In the genomic region with DNA sequence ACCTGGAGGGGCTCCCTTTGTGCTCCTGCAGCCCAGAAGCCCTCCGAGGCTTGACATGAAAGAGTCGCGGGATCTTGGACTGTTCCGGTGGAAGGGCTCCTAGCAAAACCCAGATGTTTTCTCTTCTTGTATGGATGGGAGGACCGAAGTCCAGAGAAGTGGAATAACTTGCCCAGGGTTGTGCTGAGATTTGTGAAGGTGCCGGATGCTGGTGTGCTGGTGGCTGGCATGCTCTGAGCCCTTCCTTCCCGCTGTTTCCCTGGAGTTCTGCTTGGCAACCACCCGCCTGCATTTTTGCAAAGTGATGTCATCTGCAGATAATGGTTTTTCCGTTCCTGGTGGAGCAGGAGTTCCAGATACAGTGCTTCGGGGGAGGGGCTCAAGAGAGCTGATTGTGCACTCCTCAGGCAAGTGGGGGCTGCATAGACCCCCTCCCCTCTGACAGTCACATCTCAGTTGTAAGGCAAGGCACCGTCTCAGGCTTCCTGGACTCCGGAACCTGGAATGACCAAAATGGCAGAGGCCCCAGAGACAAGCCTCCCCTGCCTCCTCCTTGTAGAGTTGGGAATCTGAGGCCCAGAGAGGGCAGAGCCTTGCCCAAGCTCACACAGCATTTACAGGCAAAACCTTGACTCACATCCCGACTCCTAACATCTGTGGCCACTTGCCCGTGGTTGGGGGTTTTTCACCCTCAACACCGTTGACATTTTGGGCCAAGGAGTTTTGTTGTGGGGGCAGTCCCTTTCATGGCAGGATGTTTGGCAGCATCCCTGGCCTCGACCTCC, we compare ENCODE assay signal across 8 cellular contexts.
DNase-seq lines count a peak whose midpoint lies in the region; ATAC-seq and TF ChIP-seq lines count a peak whose summit lies in the region.

No MANE protein-coding gene starts in this region.

- H3K27me3 ChIP-seq in psoas muscle (ENCODE audit: insufficient read depth in 3 of 3, low read length in 2 of 3) = no peaks in the 10 kb centered on the region

- peaks cover 28% of the 10 kb centered on the region for H3K4me1 Mint-ChIP-seq in glutamatergic neuron (ENCODE audit: low read depth, unreplicated experiment)

- H3K27me3 Mint-ChIP-seq in glutamatergic neuron (ENCODE audit: unreplicated experiment) = peaks cover 4% of the 10 kb centered on the region

- no peaks in the 10 kb centered on the region for H3K36me3 ChIP-seq in psoas muscle (ENCODE audit: insufficient read depth in 1 of 2, low read depth in 1 of 2)

- intact Hi-C loops in psoas muscle (cut with DNase I) = loop anchor here in 1 of 2 donors (2.0 kb wide), 1 partner anchor 22 kb away; no protein-coding TSS in a partner anchor

- H3K27ac Mint-ChIP-seq in glutamatergic neuron (ENCODE audit: unreplicated experiment) = peak overlapping the region; percentile 62

- POLR2A ChIA-PET in HEK293T (lab: Yijun Ruan, JAX) = no interaction called here

- peaks cover 3% of the 10 kb centered on the region for H3K9me3 Mint-ChIP-seq in glutamatergic neuron (ENCODE audit: unreplicated experiment)

- WGBS in psoas muscle, 3 donors = 9 to 25% (median 16%) methylated on average over 16 of the region's 16 CpGs

- peaks cover 37% of the 10 kb centered on the region for H3K4me1 ChIP-seq in psoas muscle

- H3K9me3 ChIP-seq in psoas muscle = no peaks in the 10 kb centered on the region

- H3K27ac ChIP-seq in psoas muscle = peak overlapping the region; percentile 79

- DNase-seq in AG09309 (ENCODE audit: low read depth) = peak; percentile 77
- DNase-seq in HEK293T (ENCODE audit: extremely low spot score) = peak; percentile 66
- DNase-seq in activated T-cell treated with anti-CD3 and anti-CD28 coated beads, Interleukin-2, amount 50 U/mL, for 48 hours = peak; percentile 66 to 68
- peak; percentile 60 for DNase-seq in glutamatergic neuron
- DNase-seq in psoas muscle = peak; percentile 72 to 74
- no peak for DNase-seq in MV-4-11 (lab: John Stamatoyannopoulos, UW)

- CTCF ChIA-PET in HEK293T (lab: Yijun Ruan, JAX) = interaction anchor here (1.0 kb wide), 1 partner anchor 35 kb away, joined by 4 read pairs; no protein-coding TSS in a partner anchor

- H3K4me3 Mint-ChIP-seq in glutamatergic neuron (ENCODE audit: unreplicated experiment) = no peak overlapping the region

- TF ChIP-seq CTCF in AG09309 (IDR thresholded peaks at IDR 0.05; ENCODE audit: control insufficient read depth, insufficient read depth, low read depth, low read length, missing control alignments) (no peak), glutamatergic neuron (IDR thresholded peaks at IDR 0.05; ENCODE audit: partially characterized antibody, unreplicated experiment) (no peak), psoas muscle (IDR thresholded peaks at IDR 0.05) (no peak)

- H3K4me3 ChIP-seq in AG09309 (ENCODE audit: control insufficient read depth, low read depth, low read length) (peak overlapping the region; percentile 1), psoas muscle (peak overlapping the region; percentile 12)

- H3K36me3 Mint-ChIP-seq in glutamatergic neuron (ENCODE audit: unreplicated experiment) = no peaks in the 10 kb centered on the region

- ATAC-seq in psoas muscle (peak; percentile 30 to 70 (median 48)), HG02938 (IDR thresholded peaks at IDR 0.05; ENCODE audit: unreplicated experiment) (no peak), GM21528 (IDR thresholded peaks at IDR 0.05; ENCODE audit: low FRiP score, unreplicated experiment) (no peak)

TF ChIP-seq in HEK293T, 16 proteins besides CTCF, POLR2A, EP300 and RAD21:
- no peak for TF ChIP-seq ELF4 (IDR thresholded peaks at IDR 0.05)
- TF ChIP-seq SUZ12 (IDR thresholded peaks at IDR 0.05) = no peak
TF ChIP-seq in HEK293T: peak in this region for 0.

Comparison
In these comparisons a context has a peak if more than half of its experiments do, and no peak if none do; other contexts are left out.
1. ATAC-seq: peak in psoas muscle (4 of 4); none in HG02938 (single experiment) and GM21528 (single experiment).